26 cellular contexts compared by ENCODE assay signal in the genomic region with DNA sequence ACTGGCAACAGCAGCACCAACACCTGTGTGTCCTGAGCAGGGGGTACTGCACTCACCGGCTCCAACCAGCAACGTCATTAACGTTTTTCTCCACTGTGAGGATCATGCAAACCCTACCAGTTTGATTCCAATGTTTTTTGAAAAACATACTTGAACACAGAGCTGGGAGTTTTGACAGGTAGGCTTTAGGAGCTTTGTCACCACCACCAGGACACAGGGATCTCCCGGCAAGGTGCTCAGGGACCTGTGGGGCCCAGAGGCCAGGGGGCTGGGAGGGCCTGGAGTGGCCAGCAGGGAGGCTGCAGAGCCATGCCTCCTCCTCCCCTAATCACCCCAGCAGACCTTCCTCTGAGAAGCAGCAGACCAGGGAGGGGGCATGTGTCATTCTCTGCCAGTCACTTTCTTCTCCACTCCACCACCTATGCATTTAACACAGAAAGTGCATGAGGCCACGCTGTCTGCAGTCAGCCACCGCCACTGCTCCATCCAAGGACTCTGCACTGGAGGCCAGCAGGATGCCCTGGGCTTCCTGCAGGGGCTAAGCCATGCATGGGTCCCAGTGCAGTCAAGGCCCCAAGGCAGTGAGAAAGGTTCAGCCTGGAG.
"Had no signal": no experiment of that assay in that cellular context is flagged by ENCODE, and none has a peak within 500 bp of the region (broad histone marks: within the 10 kb centered on the region; RNA-seq: fewer than 3 reads in every experiment).

No MANE protein-coding gene starts in this region.

- DNase-seq: naive thymus-derived CD8-positive, alpha-beta T cell; nephron progenitor cell; nucleus accumbens; ovary; posterior cingulate gyrus; psoas muscle; right cardiac atrium; right lobe of liver; sigmoid colon; small intestine; stimulated activated CD4-positive, alpha-beta T cell treated with anti-CD3 and anti-CD28 coated beads, Interleukin-15, amount 100 ng/mL, for 24 hours; stimulated activated CD4-positive, alpha-beta T cell treated with anti-CD3 and anti-CD28 coated beads, Interleukin-2, amount 100 ng/mL, for 24 hours; stimulated activated CD4-positive, alpha-beta T cell treated with anti-CD3 and anti-CD28 coated beads, Interleukin-2, amount 100 ng/mL, for 48 hours; stimulated activated CD4-positive, alpha-beta T cell treated with anti-CD3 and anti-CD28 coated beads, Interleukin-4, amount 100 ng/mL, for 24 hours; stimulated activated naive B cell treated with anti-CD40 and anti-IgM and Interleukin-4, amounts not matched to agents 10 μg/mL and 1 μg/mL and 100 μg/mL, for 72 hours; stimulated activated naive CD4-positive, alpha-beta T cell treated with Interleukin-2 at 50 U/mL for 16 hours; stomach; thyroid gland; trophoblast cell had no signal

- H3K79me2 ChIP-seq: parathyroid adenoma had no signal

- ATAC-seq: naive thymus-derived CD8-positive, alpha-beta T cell; natural killer cell treated with Interleukin-12 subunit alpha and Interleukin-12 subunit beta and Interleukin-15 and Interleukin-18, amount 100 ng/mL, for 72 hours; psoas muscle; right cardiac atrium; stimulated activated effector memory CD8-positive, alpha-beta T cell treated with anti-CD3 and anti-CD28 coated beads, Interleukin-12 subunit alpha, Interleukin-12 subunit beta, amount 100 ng/mL, for 72 hours; stimulated activated naive B cell treated with anti-CD40 and anti-IgM and Interleukin-4, amounts not matched to agents 10 μg/mL and 1 μg/mL and 100 μg/mL, for 72 hours had no signal

- H3K9me3 ChIP-seq: neutrophil, psoas muscle, right lobe of liver, thoracic aorta, thyroid gland had no signal

- H3K4me1 ChIP-seq: parathyroid adenoma, psoas muscle, right lobe of liver, sigmoid colon, stomach, thyroid gland, tibial nerve, upper lobe of left lung had no signal

- H3K27me3 ChIP-seq: neutrophil, ovary, right lobe of liver, sigmoid colon, thyroid gland, tibial nerve, upper lobe of left lung had no signal

- H3K27ac ChIP-seq: neutrophil, ovary, parathyroid adenoma, psoas muscle, right lobe of liver, sigmoid colon, stomach, thoracic aorta, thyroid gland, tibial nerve, upper lobe of left lung had no signal

- H3K4me3 ChIP-seq: ovary, psoas muscle, right lobe of liver, sigmoid colon, stomach, thoracic aorta, thyroid gland, tibial nerve, upper lobe of left lung had no signal

- H2AFZ ChIP-seq: parathyroid adenoma had no signal

- H3K36me3 ChIP-seq: neutrophil, ovary, right lobe of liver, sigmoid colon, stomach, thoracic aorta, thyroid gland, tibial nerve, upper lobe of left lung had no signal

- H3K9ac ChIP-seq: parathyroid adenoma had no signal
